Comparison of ENCODE assay signal across 16 cellular contexts in genomic region chr7:140680886-140681285, GRCh38. TPM values are rescaled to one million over a fixed set of nuclear protein-coding genes. Genes with fewer than 3 reads are reported as not detected.
DNase-seq lines count a peak whose midpoint lies in the region; ATAC-seq and TF ChIP-seq lines count a peak whose summit lies in the region.
"Had no signal": no experiment of that assay in that cellular context is flagged by ENCODE, and none has a peak within 500 bp of the region (broad histone marks: within the 10 kb centered on the region; RNA-seq: fewer than 3 reads in every experiment).

No MANE protein-coding gene starts in this region.

- POLR2A ChIA-PET in WTC11 (lab: Charles Lee): no interaction called here

- no peak for TF ChIP-seq POLR2A in spleen (IDR thresholded peaks at IDR 0.05)

- H3K4me1 Mint-ChIP-seq in natural killer cell treated with Interleukin-12 subunit alpha and Interleukin-12 subunit beta and Interleukin-15 and Interleukin-18, amount 100 ng/mL, for 72 hours (ENCODE audit: low read depth in 2 of 2): peaks cover 6 to 15% of the 10 kb centered on the region in 2 donors
- peaks cover 19 to 25% of the 10 kb centered on the region in 2 donors for H3K4me1 Mint-ChIP-seq in natural killer cell
- H3K4me1 Mint-ChIP-seq in WTC11: no peaks in the 10 kb centered on the region
- H3K4me1 Mint-ChIP-seq: GM23338 had no signal

- no peak overlapping the region for H3K4me3 ChIP-seq in spleen
- H3K4me3 ChIP-seq: GM23338 had no signal

- H3K9me3 ChIP-seq in spleen: no peaks in the 10 kb centered on the region
- H3K9me3 ChIP-seq: BE2C had no signal

- CTCF ChIA-PET in WTC11 (lab: Charles Lee): interaction anchor here (1.0 to 2.3 kb wide), 2 partner anchors 9 to 11 kb away, joined by 5 to 6 read pairs; no protein-coding TSS in a partner anchor

- WGBS in spleen, 5 donors: 90 to 95% (median 93%) methylated on average over 7 of the region's 7 CpGs

- intact Hi-C loops in natural killer cell (cut with micrococcal nuclease) (no loop called here), spleen (cut with DNase I; ENCODE audit: low total_unique reads) (no loop called here)

- peak; percentile 16 for DNase-seq in natural killer cell treated with Interleukin-12 subunit alpha and Interleukin-12 subunit beta and Interleukin-15 and Interleukin-18, amount 100 ng/mL, for 72 hours (ENCODE audit: low spot score)
- DNase-seq in natural killer cell (no peak), WTC11 (ENCODE audit: low spot score) (no peak), spleen (peak; percentile 46)
- DNase-seq in stimulated activated CD4-positive, alpha-beta T cell treated with anti-CD3 and anti-CD28 coated beads, Interleukin-2, amount 100 ng/mL, for 24 hours: no peak
- DNase-seq: ACHN; BE2C; C1 segment of cervical spinal cord; CD4-positive, CD25-positive, alpha-beta regulatory T cell; DMS153; DMS79; GF-D8; H9 had no signal

- no peaks in the 10 kb centered on the region for H3K9me3 Mint-ChIP-seq in natural killer cell treated with Interleukin-12 subunit alpha and Interleukin-12 subunit beta and Interleukin-15 and Interleukin-18, amount 100 ng/mL, for 72 hours
- H3K9me3 Mint-ChIP-seq in natural killer cell (no peaks in the 10 kb centered on the region), WTC11 (no peaks in the 10 kb centered on the region)
- H3K9me3 Mint-ChIP-seq: CD4-positive, CD25-positive, alpha-beta regulatory T cell; GM23338; H9 had no signal

- H3K27ac Mint-ChIP-seq in natural killer cell treated with Interleukin-12 subunit alpha and Interleukin-12 subunit beta and Interleukin-15 and Interleukin-18, amount 100 ng/mL, for 72 hours: no peak overlapping the region
- no peak overlapping the region for H3K27ac Mint-ChIP-seq in natural killer cell
- H3K27ac Mint-ChIP-seq in WTC11: peak overlapping the region; percentile 70; the same call in 1 of the 2 replicates
- H3K27ac Mint-ChIP-seq: GM23338 had no signal

- ATAC-seq in natural killer cell treated with Interleukin-12 subunit alpha and Interleukin-12 subunit beta and Interleukin-15 and Interleukin-18, amount 100 ng/mL, for 72 hours: no peak
- ATAC-seq in natural killer cell (no peak), WTC11 (no peak), HG02642 (IDR thresholded peaks at IDR 0.05; ENCODE audit: poor library complexity, unreplicated experiment) (no peak)
- ATAC-seq: GM23338, HepG2 had no signal

- H3K27me3 Mint-ChIP-seq in natural killer cell treated with Interleukin-12 subunit alpha and Interleukin-12 subunit beta and Interleukin-15 and Interleukin-18, amount 100 ng/mL, for 72 hours: no peaks in the 10 kb centered on the region
- H3K27me3 Mint-ChIP-seq in natural killer cell (ENCODE audit: low read depth in 2 of 2): no peaks in the 10 kb centered on the region
- no peaks in the 10 kb centered on the region for H3K27me3 Mint-ChIP-seq in WTC11 (ENCODE audit: low read depth)
- H3K27me3 Mint-ChIP-seq: CD4-positive, CD25-positive, alpha-beta regulatory T cell had no signal

- no peak overlapping the region for H3K27ac ChIP-seq in spleen

- TF ChIP-seq CTCF in natural killer cell (IDR thresholded peaks at IDR 0.05) (no peak), WTC11 (IDR thresholded peaks at IDR 0.05) (no peak), spleen (IDR thresholded peaks at IDR 0.05 in 8 of 11, conservative IDR thresholded peaks at IDR 0.05 in 3 of 11) (no peak)

- H3K4me1 ChIP-seq in spleen: peaks cover 0 to 19% (median 10%) of the 10 kb centered on the region in 6 donors
- H3K4me1 ChIP-seq: BE2C had no signal

- no peaks in the 10 kb centered on the region for H3K36me3 Mint-ChIP-seq in natural killer cell treated with Interleukin-12 subunit alpha and Interleukin-12 subunit beta and Interleukin-15 and Interleukin-18, amount 100 ng/mL, for 72 hours
- H3K36me3 Mint-ChIP-seq in natural killer cell: no peaks in the 10 kb centered on the region
- peaks cover 12% of the 10 kb centered on the region for H3K36me3 Mint-ChIP-seq in WTC11

- H3K36me3 ChIP-seq in spleen: peaks cover 0 to 91% (median 29%) of the 10 kb centered on the region in 6 donors
- H3K36me3 ChIP-seq: BE2C had no signal

- no peaks in the 10 kb centered on the region for H3K27me3 ChIP-seq in spleen (replicated peaks in 1 of 7)
- H3K27me3 ChIP-seq: BE2C had no signal

- H3K4me3 Mint-ChIP-seq in natural killer cell treated with Interleukin-12 subunit alpha and Interleukin-12 subunit beta and Interleukin-15 and Interleukin-18, amount 100 ng/mL, for 72 hours: no peak overlapping the region
- H3K4me3 Mint-ChIP-seq in natural killer cell: no peak overlapping the region
- no peak overlapping the region for H3K4me3 Mint-ChIP-seq in WTC11
- H3K4me3 Mint-ChIP-seq: CD4-positive, CD25-positive, alpha-beta regulatory T cell; GM23338; H9 had no signal

TF ChIP-seq in WTC11, 78 proteins besides CTCF, POLR2A, EP300 and RAD21 (continues in another document):
- TF ChIP-seq TEAD1 (CRISPR knock-in tag; IDR thresholded peaks at IDR 0.05) (no peak), GTF2I (CRISPR knock-in tag; conservative IDR thresholded peaks at IDR 0.05) (no peak), ZBTB21 (CRISPR knock-in tag; IDR thresholded peaks at IDR 0.05; ENCODE audit: borderline replicate concordance) (no peak), TEAD4 (CRISPR knock-in tag; IDR thresholded peaks at IDR 0.05) (no peak), ZNF396 (CRISPR knock-in tag; IDR thresholded peaks at IDR 0.05; ENCODE audit: borderline replicate concordance) (no peak), AFF4 (CRISPR knock-in tag; IDR thresholded peaks at IDR 0.05; ENCODE audit: borderline replicate concordance) (no peak), ESRRA (CRISPR knock-in tag; IDR thresholded peaks at IDR 0.05; ENCODE audit: borderline replicate concordance) (no peak)
- TF ChIP-seq, protein P1, sequence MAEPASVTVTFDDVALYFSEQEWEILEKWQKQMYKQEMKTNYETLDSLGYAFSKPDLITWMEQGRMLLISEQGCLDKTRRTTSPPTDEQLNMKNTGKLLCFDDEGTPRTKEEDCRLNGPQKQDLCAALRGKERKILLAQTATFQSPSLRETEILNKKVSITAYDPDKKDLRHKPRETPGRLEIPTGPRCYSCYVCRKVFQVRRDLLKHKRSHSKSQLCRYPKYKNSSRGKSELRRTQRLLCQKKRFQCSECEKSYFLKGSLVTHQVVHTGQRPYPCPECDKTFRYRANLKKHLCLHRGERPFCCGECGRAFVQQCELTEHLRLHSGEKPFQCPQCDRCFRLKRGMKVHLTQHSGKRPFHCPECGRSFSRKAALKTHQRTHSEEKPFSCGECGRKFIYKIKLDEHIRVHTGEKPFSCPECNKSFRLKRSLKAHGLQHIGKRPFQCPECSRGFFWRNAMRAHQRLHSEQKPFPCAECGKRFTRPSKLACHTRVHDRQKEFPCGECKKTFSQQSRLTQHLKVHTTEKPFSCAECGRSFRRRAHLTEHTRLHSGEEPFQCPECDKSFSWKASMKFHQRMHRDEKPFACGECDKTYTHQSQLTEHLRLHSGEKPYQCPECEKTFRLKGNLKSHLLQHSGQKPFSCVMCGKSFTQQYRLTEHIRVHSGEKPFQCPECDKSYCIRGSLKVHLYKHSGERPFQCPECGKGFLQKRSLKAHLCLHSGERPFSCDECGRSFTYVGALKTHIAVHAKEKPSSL (CRISPR knock-in tag; conservative IDR thresholded peaks at IDR 0.05): no peak

RNA-seq across cellular contexts. Expression of gene ADCK2, which starts 8.1 kb away (rescaled TPM):
- 10 to 100 TPM in 1 of 2 donors, 1 to 10 TPM in 1; 8.2 to 12.2 TPM for total RNA-seq in natural killer cell treated with Interleukin-12 subunit alpha and Interleukin-12 subunit beta and Interleukin-15 and Interleukin-18, amount 100 ng/mL, for 72 hours
- total RNA-seq in natural killer cell (10 to 100 TPM; 12.6 to 20.7 (median 15.8) TPM), WTC11 (2021) (10.1 to 12.7 TPM (median 12.0 TPM) in 3 replicates), spleen (10 to 100 TPM; 16.9 to 25.2 (median 20.4) TPM)
- polyA plus RNA-seq in spleen: 10 to 100 TPM; 10.6 to 15.6 (median 11.9) TPM

RNA-seq across cellular contexts. Expression of gene NDUFB2, which starts 15.6 kb away (rescaled TPM):
- 100 to 1,000 TPM; 169 to 222 TPM for total RNA-seq in natural killer cell treated with Interleukin-12 subunit alpha and Interleukin-12 subunit beta and Interleukin-15 and Interleukin-18, amount 100 ng/mL, for 72 hours
- total RNA-seq in natural killer cell (100 to 1,000 TPM; 152 to 177 (median 177) TPM), WTC11 (2021) (152 to 170 TPM (median 162 TPM) in 3 replicates), spleen (100 to 1,000 TPM; 104 to 235 (median 123) TPM)
- polyA plus RNA-seq in spleen: 100 to 1,000 TPM; 155 to 370 (median 238) TPM

RNA-seq across cellular contexts. Expression of gene DENND2A, which starts 40.3 kb away (rescaled TPM):
- total RNA-seq in natural killer cell treated with Interleukin-12 subunit alpha and Interleukin-12 subunit beta and Interleukin-15 and Interleukin-18, amount 100 ng/mL, for 72 hours: not detected
- total RNA-seq in natural killer cell (under 1 TPM in 1 of 3 donors, not detected in 2; 0.12 TPM), WTC11 (2021) (10.0 to 13.6 TPM (median 12.7 TPM) in 3 replicates), spleen (10 to 100 TPM in 6 of 7 donors, 1 to 10 TPM in 1; 9.6 to 35.3 (median 19.9) TPM)
- 1 to 10 TPM; 1.9 to 7.7 (median 6.6) TPM for polyA plus RNA-seq in spleen
- total RNA-seq: CD4-positive, CD25-positive, alpha-beta regulatory T cell; HepG2 had no signal
- polyA plus RNA-seq: CD4-positive, CD25-positive, alpha-beta regulatory T cell; HepG2 had no signal

Comparison
In these comparisons a context has a peak if more than half of its experiments do, and no peak if none do; other contexts are left out.
1. DNase-seq: peak in natural killer cell treated with Interleukin-12 subunit alpha and Interleukin-12 subunit beta and Interleukin-15 and Interleukin-18, amount 100 ng/mL, for 72 hours (single experiment) and spleen (single experiment); none in natural killer cell (single experiment), WTC11 (single experiment) and stimulated activated CD4-positive, alpha-beta T cell treated with anti-CD3 and anti-CD28 coated beads, Interleukin-2, amount 100 ng/mL, for 24 hours (0 of 2).